28 cellular contexts compared by ENCODE assay signal in the genomic region with DNA sequence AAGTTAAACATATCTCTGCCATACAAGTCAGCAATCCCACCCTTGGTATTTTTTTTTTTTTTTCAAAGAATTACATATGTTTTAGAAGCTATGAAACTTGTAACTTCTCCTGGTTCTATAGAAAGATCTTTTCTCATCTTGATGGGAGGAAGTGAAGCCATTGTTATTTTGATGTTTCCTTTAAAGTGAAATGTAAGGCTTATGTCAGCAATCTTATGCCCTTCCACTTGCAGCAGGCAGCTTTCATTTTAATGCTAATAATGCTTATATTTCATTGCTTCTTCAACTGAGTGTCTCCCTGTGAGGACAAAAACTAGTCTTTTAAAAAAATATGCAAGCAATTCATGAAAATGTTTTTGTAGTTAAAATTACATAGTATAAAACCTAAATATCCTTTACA.
"Had no signal": no experiment of that assay in that cellular context is flagged by ENCODE, and none has a peak within 500 bp of the region (broad histone marks: within the 10 kb centered on the region; RNA-seq: fewer than 3 reads in every experiment).

No MANE protein-coding gene starts in this region.

- H3K4me3 Mint-ChIP-seq: dendritic cell treated with granulocyte-macrophage colony-stimulating factor and Interleukin-4, amounts not matched to agents 40 ng/mL and 50 ng/mL, for 4 days; mesothelial cell of epicardium; naive B cell; natural killer cell treated with Interleukin-12 subunit alpha and Interleukin-12 subunit beta and Interleukin-15 and Interleukin-18, amount 100 ng/mL, for 72 hours; neural crest cell; stimulated activated naive B cell treated with anti-CD40 and anti-IgM and Interleukin-4, amounts not matched to agents 10 μg/mL and 1 μg/mL and 100 μg/mL, for 72 hours; stimulated activated naive CD8-positive, alpha-beta T cell treated with anti-CD3 and anti-CD28 coated beads, Interleukin-15, Interleukin-2, amounts not matched to agents 100 ng/mL and 50 ng/mL, for 24 hours had no signal

- H3K36me3 ChIP-seq: colonic mucosa, esophagus squamous epithelium, left lung, neutrophil, pancreas, right lobe of liver, thoracic aorta, transverse colon, upper lobe of right lung, uterus had no signal

- H3K27ac Mint-ChIP-seq: dendritic cell treated with granulocyte-macrophage colony-stimulating factor and Interleukin-4, amounts not matched to agents 40 ng/mL and 50 ng/mL, for 4 days; mesothelial cell of epicardium; naive B cell; natural killer cell treated with Interleukin-12 subunit alpha and Interleukin-12 subunit beta and Interleukin-15 and Interleukin-18, amount 100 ng/mL, for 72 hours; progenitor cell of endocrine pancreas; stimulated activated naive B cell treated with anti-CD40 and anti-IgM and Interleukin-4, amounts not matched to agents 10 μg/mL and 1 μg/mL and 100 μg/mL, for 72 hours; stimulated activated naive CD8-positive, alpha-beta T cell treated with anti-CD3 and anti-CD28 coated beads, Interleukin-15, Interleukin-2, amounts not matched to agents 100 ng/mL and 50 ng/mL, for 24 hours had no signal

- DNase-seq: colonic mucosa; effector memory CD4-positive, alpha-beta T cell; erythroblast; esophagus squamous epithelium; foreskin melanocyte; hypothalamus; kidney; left lung; mesenchymal stem cell; mucosa of descending colon; naive B cell; pancreas; right lobe of liver; small intestine; stimulated activated CD4-positive, alpha-beta T cell treated with anti-CD3 and anti-CD28 coated beads, Interleukin-15, amount 100 ng/mL, for 24 hours; stimulated activated CD4-positive, alpha-beta T cell treated with anti-CD3 and anti-CD28 coated beads, Interleukin-2, amount 100 ng/mL, for 48 hours; stimulated activated naive B cell treated with anti-CD40 and anti-IgM and Interleukin-4, amounts not matched to agents 10 μg/mL and 1 μg/mL and 100 μg/mL, for 72 hours; transverse colon; upper lobe of right lung; uterus had no signal

- H3K36me3 Mint-ChIP-seq: mesothelial cell of epicardium; naive B cell; natural killer cell treated with Interleukin-12 subunit alpha and Interleukin-12 subunit beta and Interleukin-15 and Interleukin-18, amount 100 ng/mL, for 72 hours; stimulated activated naive B cell treated with anti-CD40 and anti-IgM and Interleukin-4, amounts not matched to agents 10 μg/mL and 1 μg/mL and 100 μg/mL, for 72 hours had no signal

- FAIRE-seq: kidney, pancreas, small intestine had no signal

- H3K4me3 ChIP-seq: colonic mucosa, esophagus squamous epithelium, left lung, mucosa of descending colon, pancreas, right lobe of liver, thoracic aorta, transverse colon, upper lobe of right lung, uterus had no signal

- H3K27ac ChIP-seq: colonic mucosa, esophagus squamous epithelium, left lung, neutrophil, pancreas, right lobe of liver, thoracic aorta, transverse colon, upper lobe of right lung, uterus had no signal

- H3K27me3 Mint-ChIP-seq: dendritic cell treated with granulocyte-macrophage colony-stimulating factor and Interleukin-4, amounts not matched to agents 40 ng/mL and 50 ng/mL, for 4 days; naive B cell; natural killer cell treated with Interleukin-12 subunit alpha and Interleukin-12 subunit beta and Interleukin-15 and Interleukin-18, amount 100 ng/mL, for 72 hours; progenitor cell of endocrine pancreas; stimulated activated naive B cell treated with anti-CD40 and anti-IgM and Interleukin-4, amounts not matched to agents 10 μg/mL and 1 μg/mL and 100 μg/mL, for 72 hours; stimulated activated naive CD8-positive, alpha-beta T cell treated with anti-CD3 and anti-CD28 coated beads, Interleukin-15, Interleukin-2, amounts not matched to agents 100 ng/mL and 50 ng/mL, for 24 hours had no signal

- H3K27me3 ChIP-seq: colonic mucosa, esophagus squamous epithelium, left lung, neutrophil, pancreas, right lobe of liver, transverse colon, upper lobe of right lung, uterus had no signal

- H3K9me3 ChIP-seq: colonic mucosa, neutrophil, pancreas, thoracic aorta, transverse colon, uterus had no signal

- H3K4me1 ChIP-seq: colonic mucosa, esophagus squamous epithelium, left lung, pancreas, right lobe of liver, transverse colon, upper lobe of right lung, uterus had no signal

- H3K4me1 Mint-ChIP-seq: naive B cell; stimulated activated naive B cell treated with anti-CD40 and anti-IgM and Interleukin-4, amounts not matched to agents 10 μg/mL and 1 μg/mL and 100 μg/mL, for 72 hours had no signal
